Comparison of ENCODE assay signal across 8 cellular contexts in the genomic region with DNA sequence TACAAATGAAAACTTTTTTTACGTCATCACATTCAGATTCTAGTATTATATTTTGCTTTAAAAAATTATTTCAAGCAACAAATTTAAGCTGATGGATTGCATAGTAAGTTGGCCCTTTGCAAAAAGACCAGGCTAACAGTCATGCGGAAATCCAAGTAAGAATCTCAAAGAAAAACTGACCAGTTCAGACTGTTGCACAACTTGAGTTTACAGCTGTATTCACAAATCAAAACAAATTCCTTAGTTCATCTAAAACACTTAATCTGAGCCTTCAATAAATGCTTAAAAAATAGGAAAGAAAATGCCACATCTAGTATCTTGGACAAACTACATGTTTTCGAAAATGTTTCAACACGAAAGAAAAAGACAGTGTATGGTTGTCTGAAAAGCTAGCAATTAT. TPM values are rescaled to one million over a fixed set of nuclear protein-coding genes. Genes with fewer than 3 reads are reported as not detected.
A peak's percentile ranks its signal among the peaks of the same experiment; 100 is the strongest.
DNase-seq lines count a peak whose midpoint lies in the region; ATAC-seq, FAIRE-seq and TF ChIP-seq lines count a peak whose summit lies in the region.

No MANE protein-coding gene starts in this region.

- no peaks in the 10 kb centered on the region for H3K9me1 ChIP-seq in endothelial cell of umbilical vein (replicated peaks; ENCODE audit: control insufficient read depth, extremely low read depth, insufficient read depth, low read length)

- H2BK12ac ChIP-seq in neuronal stem cell (ENCODE audit: low read length), result no peak overlapping the region

- DNase-seq in CD4-positive, CD25-positive, alpha-beta regulatory T cell, result no peak
- no peak for DNase-seq in endothelial cell of umbilical vein (ENCODE audit: low read depth, low spot score)
- DNase-seq in neuronal stem cell (ENCODE audit: low spot score), result no peak
- DNase-seq in NCI-H146 treated with DMSO at 0.1 percent for 48 hours (lab: John Stamatoyannopoulos, UW; ENCODE audit: unreplicated experiment), result no peak
- DNase-seq in NCI-H446 treated with DMSO at 0.1 percent for 48 hours (lab: John Stamatoyannopoulos, UW), result no peak
- no peak for DNase-seq in GM20000 (ENCODE audit: low spot score)

- no peak overlapping the region for H3K14ac ChIP-seq in neuronal stem cell (ENCODE audit: low read length)

- peaks cover 28% of the 10 kb centered on the region for H3K36me3 ChIP-seq in CD4-positive, CD25-positive, alpha-beta regulatory T cell (ENCODE audit: control insufficient read depth, insufficient read depth, low read length)
- H3K36me3 ChIP-seq in OCI-LY3 (replicated peaks; ENCODE audit: low read depth, low read length), result peaks cover 28% of the 10 kb centered on the region
- H3K36me3 ChIP-seq in endothelial cell of umbilical vein (ENCODE audit: control insufficient read depth in 2 of 2, extremely low read depth in 1 of 2, insufficient read depth in 2 of 2, low read length in 2 of 2), result peaks cover 5 to 8% of the 10 kb centered on the region in 2 experiments
- H3K36me3 ChIP-seq in neuronal stem cell (replicated peaks in 1 of 2; ENCODE audit: control insufficient read depth in 2 of 2, insufficient read depth in 2 of 2, low read length in 2 of 2), result peaks cover 2 to 47% of the 10 kb centered on the region in 2 donors

- H3K23ac ChIP-seq in neuronal stem cell (ENCODE audit: low read depth, low read length, poor library complexity), result no peak overlapping the region

- intact Hi-C loops in endothelial cell of umbilical vein (cut with micrococcal nuclease), result no loop called here

- dilution Hi-C loops in endothelial cell of umbilical vein (cut with MboI; ENCODE audit: extremely low pct_ligation_motif_present, low sequenced_read_pairs), result no loop called here

- no peak for TF ChIP-seq POLR2A in endothelial cell of umbilical vein (IDR thresholded peaks at IDR 0.05; ENCODE audit: low read depth, low read length)

- no peak overlapping the region for H4K91ac ChIP-seq in neuronal stem cell (ENCODE audit: low read depth, low read length, poor library complexity)

- H3K79me1 ChIP-seq in neuronal stem cell (ENCODE audit: low read depth, low read length), result peaks cover 3% of the 10 kb centered on the region

- no CpG with 5 or more reads among the region's 4 CpGs for WGBS in neuronal stem cell (ENCODE audit: extremely low coverage in 2 of 2, insufficient read length in 2 of 2, insufficient replicate concordance in 1 of 2), 2 donors

- CTCF ChIA-PET in endothelial cell of umbilical vein (lab: Charles Lee), result interaction anchor here (1.4 kb wide), 1 partner anchor 329 kb away, joined by 16 read pairs; the partner anchor contains the start of gene TMTC2

- TF ChIP-seq CTCF in OCI-LY3 (IDR thresholded peaks at IDR 0.05; ENCODE audit: low read depth, low read length) (no peak), endothelial cell of umbilical vein (IDR thresholded peaks at IDR 0.05; ENCODE audit: extremely low read depth in 1 of 2, insufficient read depth in 1 of 2, low read depth in 1 of 2, low read length in 2 of 2) (no peak), GM20000 (IDR thresholded peaks at IDR 0.05; ENCODE audit: extremely low read depth, missing control alignments) (no peak)

- H3K27me3 Mint-ChIP-seq in CD4-positive, CD25-positive, alpha-beta regulatory T cell, result peaks cover 7% of the 10 kb centered on the region

- peak overlapping the region; percentile 97 to 99 (median 98) for H3K4me3 Mint-ChIP-seq in CD4-positive, CD25-positive, alpha-beta regulatory T cell

- H2BK5ac ChIP-seq in neuronal stem cell (ENCODE audit: low read length), result no peak overlapping the region

- BruUV-seq in endothelial cell of umbilical vein (replicated peaks; lab: Mats Ljungman, UMichigan), result no TSS peak

- no peak overlapping the region for H2BK15ac ChIP-seq in neuronal stem cell (ENCODE audit: low read length)

- peak overlapping the region; percentile 94 for H3K9ac ChIP-seq in OCI-LY3 (ENCODE audit: low read length)
- H3K9ac ChIP-seq in endothelial cell of umbilical vein (replicated peaks; ENCODE audit: extremely low read depth, insufficient read depth, low read length), result peak overlapping the region; percentile 99
- no peak overlapping the region for H3K9ac ChIP-seq in neuronal stem cell (ENCODE audit: low read depth, low read length, poor library complexity)

- H3K27me3 ChIP-seq in CD4-positive, CD25-positive, alpha-beta regulatory T cell (ENCODE audit: control insufficient read depth, insufficient read depth, low read length), result no peaks in the 10 kb centered on the region
- H3K27me3 ChIP-seq in OCI-LY3 (ENCODE audit: low read depth, low read length) (no peaks in the 10 kb centered on the region), endothelial cell of umbilical vein (ENCODE audit: control insufficient read depth in 2 of 2, insufficient read depth in 2 of 2, low read length in 2 of 2) (no peaks in the 10 kb centered on the region), neuronal stem cell (ENCODE audit: control insufficient read depth in 3 of 3, insufficient read depth in 3 of 3, low read depth in 1 of 3, low read length in 3 of 3) (no peaks in the 10 kb centered on the region)

- H3K27ac Mint-ChIP-seq in CD4-positive, CD25-positive, alpha-beta regulatory T cell, result peak overlapping the region; percentile 99 to 100 (median 99)

- H4K20me1 ChIP-seq in OCI-LY3 (ENCODE audit: insufficient read depth, low read length), result no peaks in the 10 kb centered on the region
- H4K20me1 ChIP-seq in endothelial cell of umbilical vein (replicated peaks; ENCODE audit: control insufficient read depth, extremely low read depth, insufficient read depth, low read length), result no peaks in the 10 kb centered on the region

- H3K9me3 ChIP-seq in CD4-positive, CD25-positive, alpha-beta regulatory T cell (ENCODE audit: control insufficient read depth in 2 of 2, low read length in 2 of 2), result no peaks in the 10 kb centered on the region
- no peaks in the 10 kb centered on the region for H3K9me3 ChIP-seq in OCI-LY3 (ENCODE audit: insufficient read depth, low read length)
- H3K9me3 ChIP-seq in endothelial cell of umbilical vein (replicated peaks; ENCODE audit: control insufficient read depth, insufficient read depth, low read length), result no peaks in the 10 kb centered on the region
- H3K9me3 ChIP-seq in neuronal stem cell (replicated peaks in 1 of 2; ENCODE audit: control insufficient read depth in 2 of 2, insufficient read depth in 1 of 2, low read depth in 1 of 2, low read length in 2 of 2), result no peaks in the 10 kb centered on the region

- peak overlapping the region; percentile 94 for H3K27ac ChIP-seq in CD4-positive, CD25-positive, alpha-beta regulatory T cell (ENCODE audit: insufficient read depth, low read length, poor library complexity, severe bottlenecking)
- H3K27ac ChIP-seq in OCI-LY3 (ENCODE audit: low read length) (no peak overlapping the region), endothelial cell of umbilical vein (ENCODE audit: insufficient read depth, low read depth, low read length) (peak overlapping the region; percentile 90), neuronal stem cell (replicated peaks; ENCODE audit: low read length) (no peak overlapping the region)

- H3K79me2 ChIP-seq in OCI-LY3 (ENCODE audit: low read length) (peaks cover 46% of the 10 kb centered on the region), endothelial cell of umbilical vein (ENCODE audit: control insufficient read depth, insufficient read depth, low read length) (peaks cover 29% of the 10 kb centered on the region)

- peak overlapping the region; percentile 83 for H3K4me2 ChIP-seq in OCI-LY3 (ENCODE audit: low read length)
- H3K4me2 ChIP-seq in endothelial cell of umbilical vein (ENCODE audit: insufficient read depth, low read length), result peak overlapping the region; percentile 95
- H3K4me2 ChIP-seq in neuronal stem cell (ENCODE audit: insufficient read depth, low read length, poor library complexity, severe bottlenecking), result peak overlapping the region; percentile 56

- no peaks in the 10 kb centered on the region for H3K9me3 Mint-ChIP-seq in CD4-positive, CD25-positive, alpha-beta regulatory T cell

- H3K4me1 Mint-ChIP-seq in CD4-positive, CD25-positive, alpha-beta regulatory T cell, result peaks cover 26 to 62% (median 41%) of the 10 kb centered on the region in 4 donors

- no peak for FAIRE-seq in endothelial cell of umbilical vein (lab: Jason Lieb, UNC)

- H3K36me3 Mint-ChIP-seq in CD4-positive, CD25-positive, alpha-beta regulatory T cell, result peaks cover 30% of the 10 kb centered on the region

- H2AFZ ChIP-seq in OCI-LY3 (ENCODE audit: low read depth, low read length) (no peak overlapping the region), endothelial cell of umbilical vein (ENCODE audit: low read depth, low read length) (no peak overlapping the region), neuronal stem cell (ENCODE audit: low read length) (no peak overlapping the region)

- H2BK120ac ChIP-seq in neuronal stem cell (ENCODE audit: low read depth, low read length), result no peak overlapping the region

- H3K4me3 ChIP-seq in CD4-positive, CD25-positive, alpha-beta regulatory T cell (ENCODE audit: low read depth, low read length), result peak overlapping the region; percentile 97
- H3K4me3 ChIP-seq in OCI-LY3 (ENCODE audit: low read length) (peak overlapping the region; percentile 96), endothelial cell of umbilical vein (replicated peaks in 1 of 3; ENCODE audit: insufficient read depth in 1 of 3, low read depth in 1 of 3, low read length in 3 of 3) (peak overlapping the region; percentile 65 to 99 (median 81)), neuronal stem cell (ENCODE audit: low read length in 2 of 2) (peak overlapping the region in 1 of 2 donors; percentile 77)

- H4K8ac ChIP-seq in neuronal stem cell (ENCODE audit: low read depth, low read length), result no peak overlapping the region

- H3K4me1 ChIP-seq in CD4-positive, CD25-positive, alpha-beta regulatory T cell (ENCODE audit: control insufficient read depth, insufficient read depth, low read length, poor library complexity, severe bottlenecking), result peaks cover 36% of the 10 kb centered on the region
- H3K4me1 ChIP-seq in OCI-LY3 (ENCODE audit: low read length), result peaks cover 21% of the 10 kb centered on the region
- peaks cover 21% of the 10 kb centered on the region for H3K4me1 ChIP-seq in endothelial cell of umbilical vein (ENCODE audit: control insufficient read depth, extremely low read depth, insufficient read depth, low read length)
- peaks cover 2% of the 10 kb centered on the region in 2 donors for H3K4me1 ChIP-seq in neuronal stem cell (ENCODE audit: control insufficient read depth in 2 of 2, insufficient read depth in 1 of 2, low read depth in 1 of 2, low read length in 2 of 2)

- no peak overlapping the region for H2AK5ac ChIP-seq in neuronal stem cell (ENCODE audit: low read depth, low read length)

- ATAC-seq in CD4-positive, CD25-positive, alpha-beta regulatory T cell (ENCODE audit: low read depth in 2 of 2), result no peak
- no peak for ATAC-seq in GM21723 (IDR thresholded peaks at IDR 0.05; ENCODE audit: unreplicated experiment)

- POLR2A ChIA-PET in endothelial cell of umbilical vein (lab: Charles Lee), result interaction anchor here (1.6 kb wide), 1 partner anchor 329 kb away, joined by 6 read pairs; the partner anchor contains the start of gene TMTC2

- H3K18ac ChIP-seq in neuronal stem cell (ENCODE audit: low read length), result no peak overlapping the region

- H3K4ac ChIP-seq in neuronal stem cell (ENCODE audit: low read length), result no peak overlapping the region

RNA-seq across cellular contexts. Expression of gene CCDC59, which starts 0.8 kb away (rescaled TPM):
- total RNA-seq in CD4-positive, CD25-positive, alpha-beta regulatory T cell, result 141 TPM
- 100 to 1,000 TPM in 2 of 4 donors, 10 to 100 TPM in 2; 84.5 to 108 (median 99.8) TPM for polyA plus RNA-seq in CD4-positive, CD25-positive, alpha-beta regulatory T cell
- 45.4 and 50.7 TPM in 2 replicates for total RNA-seq in endothelial cell of umbilical vein
- 6.9 and 12.1 TPM in 2 replicates for polyA plus RNA-seq in endothelial cell of umbilical vein
- 23.5 and 24.1 TPM in 2 replicates for polyA plus RNA-seq in endothelial cell of umbilical vein (2011; cell fraction: cytosol; rRNA removed)
- 22.2 and 29.5 TPM in 2 replicates for polyA plus RNA-seq in endothelial cell of umbilical vein (2011; cell fraction: nucleus; rRNA removed)
- polyA plus RNA-seq in endothelial cell of umbilical vein (2012), result 53.1 and 58.4 TPM in 2 replicates
- 3.0 and 6.3 TPM in 2 replicates for polyA minus RNA-seq in endothelial cell of umbilical vein
- 15.4 TPM for polyA minus RNA-seq in endothelial cell of umbilical vein (2011; cell fraction: cytosol; rRNA and poly(A)+ RNA removed)
- 19.1 and 21.1 TPM in 2 replicates for polyA minus RNA-seq in endothelial cell of umbilical vein (2011; cell fraction: nucleus; rRNA and poly(A)+ RNA removed)
- 101 TPM for polyA plus RNA-seq in neuronal stem cell (2013, experiment 1 of 2)
- 97.9 TPM for polyA plus RNA-seq in neuronal stem cell (2013, experiment 2 of 2)

RNA-seq across cellular contexts. Expression of gene METTL25, which starts 1.0 kb away (rescaled TPM):
- 13.4 TPM for total RNA-seq in CD4-positive, CD25-positive, alpha-beta regulatory T cell
- 10 to 100 TPM; 12.6 to 16.1 (median 14.4) TPM for polyA plus RNA-seq in CD4-positive, CD25-positive, alpha-beta regulatory T cell
- 8.5 and 10.4 TPM in 2 replicates for total RNA-seq in endothelial cell of umbilical vein
- polyA plus RNA-seq in endothelial cell of umbilical vein, result 3.2 and 6.5 TPM in 2 replicates
- polyA plus RNA-seq in endothelial cell of umbilical vein (2011; cell fraction: cytosol; rRNA removed), result 7.6 and 7.7 TPM in 2 replicates
- polyA plus RNA-seq in endothelial cell of umbilical vein (2011; cell fraction: nucleus; rRNA removed), result 8.2 and 9.7 TPM in 2 replicates
- 8.4 and 13.7 TPM in 2 replicates for polyA plus RNA-seq in endothelial cell of umbilical vein (2012)
- 10.7 and 11.0 TPM in 2 replicates for polyA minus RNA-seq in endothelial cell of umbilical vein
- 2.6 TPM for polyA minus RNA-seq in endothelial cell of umbilical vein (2011; cell fraction: cytosol; rRNA and poly(A)+ RNA removed)
- polyA minus RNA-seq in endothelial cell of umbilical vein (2011; cell fraction: nucleus; rRNA and poly(A)+ RNA removed), result 26.4 and 32.4 TPM in 2 replicates
- polyA plus RNA-seq in neuronal stem cell (2013, experiment 1 of 2), result 4.7 TPM
- 4.7 TPM for polyA plus RNA-seq in neuronal stem cell (2013, experiment 2 of 2)

Comparison
In these comparisons a context has a peak if more than half of its experiments do, and no peak if none do; other contexts are left out.
1. H3K27ac ChIP-seq: peak in CD4-positive, CD25-positive, alpha-beta regulatory T cell (single experiment) and endothelial cell of umbilical vein (single experiment); none in OCI-LY3 (single experiment) and neuronal stem cell (single experiment).
2. Peak in every context shown above with its lines, with median percentiles within 50 percentile points of each other: H3K4me2 ChIP-seq.